ENCODE assay signal across 28 cellular contexts in the genomic region with DNA sequence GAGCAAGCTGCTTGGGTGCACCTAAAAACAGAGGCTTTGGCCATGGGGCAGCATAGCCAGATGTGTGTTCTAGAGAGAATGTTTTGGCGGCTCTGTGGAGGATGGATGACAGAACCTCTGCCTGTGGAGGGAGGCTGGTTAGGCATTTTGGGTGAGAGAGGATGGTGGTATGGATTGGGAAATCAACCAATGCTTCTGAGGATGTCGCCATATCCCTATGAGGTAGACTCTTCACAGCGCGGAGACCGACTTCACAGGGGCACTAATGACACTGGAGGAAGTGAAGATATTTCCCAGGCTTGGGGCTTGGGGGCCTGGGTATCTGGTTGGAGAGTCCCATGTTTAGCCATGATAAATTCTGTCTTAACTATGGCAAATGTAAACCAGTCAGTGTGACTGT.
"Had no signal": no experiment of that assay in that cellular context is flagged by ENCODE, and none has a peak within 500 bp of the region (broad histone marks: within the 10 kb centered on the region; RNA-seq: fewer than 3 reads in every experiment).

No MANE protein-coding gene starts in this region.

- H3K4me3 ChIP-seq: heart left ventricle, lower lobe of right lung, neural progenitor cell, psoas muscle, smooth muscle cell, tibial nerve had no signal

- H3K36me3 ChIP-seq: heart left ventricle, lower lobe of right lung, neural progenitor cell, tibial nerve had no signal

- DNase-seq: activated CD4-positive, alpha-beta memory T cell treated with anti-CD3 and anti-CD28 coated beads, Interleukin-2, amount 10 ng/mL, durations not matched to agents 7 days and 5 days; activated CD4-positive, alpha-beta T cell treated with anti-CD3 and anti-CD28 coated beads for 1 hour; activated CD4-positive, alpha-beta T cell treated with anti-CD3 and anti-CD28 coated beads, Interleukin-2, amount 10 ng/mL, durations not matched to agents 7 days and 5 days; activated CD8-positive, alpha-beta memory T cell treated with anti-CD3 and anti-CD28 coated beads, Interleukin-2, amount 50 U/mL, for 48 hours; activated gamma-delta T cell treated with Interleukin-2 at 50 U/mL for 16 hours; activated naive CD4-positive, alpha-beta T cell treated with anti-CD3 and anti-CD28 coated beads, Interleukin-2, amount 50 U/mL, for 16 hours; activated T-cell treated with anti-CD3 and anti-CD28 coated beads, Interleukin-2, amount 50 U/mL, for 24 hours; amniotic stem cell; caudate nucleus; cortex of kidney; foreskin fibroblast; heart left ventricle; kidney glomerular epithelial cell; lower lobe of right lung; mesendoderm; natural killer cell; occipital lobe; psoas muscle; stimulated activated CD4-positive, alpha-beta T cell treated with anti-CD3 and anti-CD28 coated beads, Interleukin-15, amount 100 ng/mL, for 24 hours; stimulated activated naive CD4-positive, alpha-beta T cell had no signal

- H3K27ac ChIP-seq: heart left ventricle, lower lobe of right lung, neural progenitor cell, parathyroid adenoma, psoas muscle, tibial nerve had no signal

- H3K9me3 ChIP-seq: heart left ventricle, lower lobe of right lung, psoas muscle, tibial nerve had no signal

- H3K4me2 ChIP-seq: neural progenitor cell, smooth muscle cell had no signal

- H2AFZ ChIP-seq: neural progenitor cell, parathyroid adenoma had no signal

- ATAC-seq: activated T-helper 17 cell treated with anti-CD3 and anti-CD28 coated beads, Interleukin-2, amount 50 U/mL, for 72 hours; esophagus mucosa; heart left ventricle; left lobe of liver; lower lobe of right lung; natural killer cell; psoas muscle; WTC11 had no signal

- H3K4me1 ChIP-seq: neural progenitor cell, parathyroid adenoma, psoas muscle had no signal

- H3K79me2 ChIP-seq: parathyroid adenoma had no signal

- H3K27me3 ChIP-seq: heart left ventricle, neural progenitor cell, tibial nerve had no signal
